Comparison of ENCODE assay signal across 21 cellular contexts in genomic region chr10:114181971-114182370, GRCh38. TPM values are rescaled to one million over a fixed set of nuclear protein-coding genes. Genes with fewer than 3 reads are reported as not detected.
DNase-seq lines count a peak whose midpoint lies in the region; ATAC-seq and TF ChIP-seq lines count a peak whose summit lies in the region.
"Had no signal": no experiment of that assay in that cellular context is flagged by ENCODE, and none has a peak within 500 bp of the region (broad histone marks: within the 10 kb centered on the region; RNA-seq: fewer than 3 reads in every experiment).

No MANE protein-coding gene starts in this region.

- H3K36me3 ChIP-seq in heart right ventricle, result no peaks in the 10 kb centered on the region
- H3K36me3 ChIP-seq in upper lobe of right lung, result no peaks in the 10 kb centered on the region
- H3K36me3 ChIP-seq: esophagus squamous epithelium, thoracic aorta had no signal

- H3K4me1 ChIP-seq in heart right ventricle, result peaks cover 0 to 13% (median 5%) of the 10 kb centered on the region in 9 donors
- peaks cover 11% of the 10 kb centered on the region for H3K4me1 ChIP-seq in upper lobe of right lung
- H3K4me1 ChIP-seq: esophagus squamous epithelium had no signal

- 11 to 15% methylated on average over 5 of the region's 5 CpGs for WGBS in heart right ventricle, 2 donors

- peak overlapping the region in 6 of 10 donors; percentile 11 to 52 (median 41) for H3K27ac ChIP-seq in heart right ventricle
- H3K27ac ChIP-seq in upper lobe of right lung, result no peak overlapping the region
- H3K27ac ChIP-seq: esophagus squamous epithelium, thoracic aorta had no signal

- no peak for TF ChIP-seq CTCF in heart right ventricle (IDR thresholded peaks at IDR 0.05)
- TF ChIP-seq CTCF in upper lobe of right lung (IDR thresholded peaks at IDR 0.05), result no peak
- TF ChIP-seq CTCF in type B pancreatic cell (conservative IDR thresholded peaks at IDR 0.05), result no peak

- H3K9me3 Mint-ChIP-seq in type B pancreatic cell, result no peaks in the 10 kb centered on the region
- H3K9me3 Mint-ChIP-seq: central memory CD8-positive, alpha-beta T cell; stimulated activated effector memory CD8-positive, alpha-beta T cell treated with anti-CD3 and anti-CD28 coated beads, Interleukin-12 subunit alpha, Interleukin-12 subunit beta, amount 100 ng/mL, for 72 hours had no signal

- H3K36me3 Mint-ChIP-seq in type B pancreatic cell, result no peaks in the 10 kb centered on the region
- H3K36me3 Mint-ChIP-seq: stimulated activated effector memory CD8-positive, alpha-beta T cell treated with anti-CD3 and anti-CD28 coated beads, Interleukin-12 subunit alpha, Interleukin-12 subunit beta, amount 100 ng/mL, for 72 hours had no signal

- no peaks in the 10 kb centered on the region for H3K27me3 Mint-ChIP-seq in type B pancreatic cell

- peak overlapping the region in 6 of 10 donors; percentile 4 to 39 (median 16) for H3K4me3 ChIP-seq in heart right ventricle
- no peak overlapping the region for H3K4me3 ChIP-seq in upper lobe of right lung
- H3K4me3 ChIP-seq: esophagus squamous epithelium, thoracic aorta had no signal

- DNase-seq in RPMI8226, result peak; percentile 6
- DNase-seq in heart right ventricle, result peak; percentile 48 to 80
- peak; percentile 98 for DNase-seq in myocyte (ENCODE audit: low read depth)
- peak; percentile 69 for DNase-seq in upper lobe of right lung
- DNase-seq in type B pancreatic cell (ENCODE audit: extremely low spot score, unreplicated experiment), result no peak
- DNase-seq in NOMO-1 treated with DMSO at 0.1 percent for 48 hours (lab: John Stamatoyannopoulos, UW; ENCODE audit: unreplicated experiment), result no peak
- DNase-seq: activated T-cell treated with anti-CD3 and anti-CD28 coated beads for 4 hours; amygdala; effector CD8-positive, alpha-beta T cell; EL; esophagus squamous epithelium; NCI-H1105; NCI-H2107; NCI-H526; T-helper 1 cell had no signal

- H3K9me3 ChIP-seq in heart right ventricle (no peaks in the 10 kb centered on the region), upper lobe of right lung (no peaks in the 10 kb centered on the region)
- H3K9me3 ChIP-seq: esophagus squamous epithelium, thoracic aorta had no signal

- H3K4me1 Mint-ChIP-seq in type B pancreatic cell (ENCODE audit: unreplicated experiment), result no peaks in the 10 kb centered on the region
- H3K4me1 Mint-ChIP-seq: central memory CD8-positive, alpha-beta T cell had no signal

- H3K27ac Mint-ChIP-seq in type B pancreatic cell, result no peak overlapping the region
- H3K27ac Mint-ChIP-seq: stimulated activated effector memory CD8-positive, alpha-beta T cell treated with anti-CD3 and anti-CD28 coated beads, Interleukin-12 subunit alpha, Interleukin-12 subunit beta, amount 100 ng/mL, for 72 hours had no signal

- H3K4me3 Mint-ChIP-seq in type B pancreatic cell, result no peak overlapping the region
- H3K4me3 Mint-ChIP-seq: central memory CD8-positive, alpha-beta T cell; stimulated activated effector memory CD8-positive, alpha-beta T cell treated with anti-CD3 and anti-CD28 coated beads, Interleukin-12 subunit alpha, Interleukin-12 subunit beta, amount 100 ng/mL, for 72 hours had no signal

- ATAC-seq in heart right ventricle (peak; percentile 74 to 95 (median 88)), upper lobe of right lung (peak; percentile 75), HG03460 (IDR thresholded peaks at IDR 0.05; ENCODE audit: unreplicated experiment) (no peak)
- ATAC-seq: stimulated activated effector memory CD8-positive, alpha-beta T cell treated with anti-CD3 and anti-CD28 coated beads, Interleukin-12 subunit alpha, Interleukin-12 subunit beta, amount 100 ng/mL, for 72 hours had no signal

- intact Hi-C loops in heart right ventricle (cut with DNase I) (loop anchor here in 1 of 10 donors (5.0 kb wide), 1 partner anchor 80 kb away; no protein-coding TSS in a partner anchor), upper lobe of right lung (cut with DNase I) (no loop called here)

- H3K27me3 ChIP-seq in heart right ventricle (no peaks in the 10 kb centered on the region), upper lobe of right lung (no peaks in the 10 kb centered on the region)
- H3K27me3 ChIP-seq: esophagus squamous epithelium had no signal

RNA-seq across cellular contexts. Expression of gene TDRD1, which starts 2.8 kb away (rescaled TPM):
- total RNA-seq in heart right ventricle, result 1 to 10 TPM; 1.9 to 7.0 (median 4.3) TPM
- polyA plus RNA-seq in heart right ventricle, result under 1 TPM; 0.03 to 0.22 TPM
- 0.51 and 0.62 TPM in 2 replicates for total RNA-seq in myocyte
- polyA plus RNA-seq in myocyte (2012), result 0.14 TPM
- total RNA-seq in upper lobe of right lung, result 0.14 TPM
- not detected in 2 replicates for total RNA-seq in type B pancreatic cell (ENCODE audit: low replicate concordance)
- polyA plus RNA-seq: neural cell had no signal

RNA-seq across cellular contexts. Expression of gene CCDC186, which starts 8.0 kb away (rescaled TPM):
- total RNA-seq in heart right ventricle, result 10 to 100 TPM; 14.4 to 28.9 (median 20.5) TPM
- 1 to 10 TPM; 3.4 to 7.2 TPM for polyA plus RNA-seq in heart right ventricle
- 27.0 and 35.0 TPM in 2 replicates for total RNA-seq in myocyte
- polyA plus RNA-seq in myocyte (2012), result 6.6 TPM
- 33.3 TPM for total RNA-seq in upper lobe of right lung
- total RNA-seq in type B pancreatic cell (ENCODE audit: low replicate concordance), result 21.0 and 36.0 TPM in 2 replicates

RNA-seq across cellular contexts. Expression of gene VWA2, which starts 57.1 kb away (rescaled TPM):
- under 1 TPM in 1 of 10 donors, not detected in 9; 0.09 TPM for total RNA-seq in heart right ventricle
- under 1 TPM in 1 of 2 donors, not detected in 1; 0.01 TPM for polyA plus RNA-seq in heart right ventricle
- total RNA-seq in myocyte, result 0.26 and 0.45 TPM in 2 replicates
- polyA plus RNA-seq in myocyte (2012), result 0.16 TPM
- 15.5 TPM for total RNA-seq in upper lobe of right lung
- total RNA-seq in type B pancreatic cell (ENCODE audit: low replicate concordance), result 2.9 and 6.0 TPM in 2 replicates
- total RNA-seq: glomerular endothelial cell had no signal
- polyA plus RNA-seq: neural cell had no signal

Comparison
In these comparisons a context has a peak if more than half of its experiments do, and no peak if none do; other contexts are left out.
1. DNase-seq: peak in RPMI8226 (single experiment), heart right ventricle (2 of 2), myocyte (single experiment) and upper lobe of right lung (single experiment); none in type B pancreatic cell (single experiment) and NOMO-1 treated with DMSO at 0.1 percent for 48 hours (single experiment).